Comparison of ENCODE assay signal across 8 cellular contexts in genomic region chr1:84782311-84782771, GRCh38.
DNase-seq lines count a peak whose midpoint lies in the region; ATAC-seq and TF ChIP-seq lines count a peak whose summit lies in the region.

No MANE protein-coding gene starts in this region.

- peak; percentile 71 for ATAC-seq in GM21528 (IDR thresholded peaks at IDR 0.05; ENCODE audit: low FRiP score, unreplicated experiment)

- H3K4me3 ChIP-seq in ascending aorta (peak overlapping the region in 1 of 2 donors; percentile 19), sigmoid colon (no peak overlapping the region)

- H3K4me3 Mint-ChIP-seq in Calu3 (ENCODE audit: low read depth, unreplicated experiment) = peak overlapping the region; percentile 73

- no peaks in the 10 kb centered on the region for H3K36me3 ChIP-seq in KOPT-K1 (ENCODE audit: insufficient read depth, low read length)
- H3K36me3 ChIP-seq in ascending aorta = no peaks in the 10 kb centered on the region
- H3K36me3 ChIP-seq in sigmoid colon = no peaks in the 10 kb centered on the region

- DNase-seq in Calu3 = peak; percentile 92
- peak; percentile 80 for DNase-seq in T-helper 9 cell
- peak in 1 of 2 donors; percentile 72 for DNase-seq in ascending aorta (ENCODE audit: low spot score in 2 of 2)
- DNase-seq in iPS-NIHi7 (ENCODE audit: extremely low spot score) = peak; percentile 92
- DNase-seq in stimulated activated CD4-positive, alpha-beta T cell treated with anti-CD3 and anti-CD28 coated beads, Interleukin-4, amount 100 ng/mL, for 4 hours = peak; percentile 66 to 79
- DNase-seq in sigmoid colon = no peak

- BruUV-seq in Calu3 (replicated peaks; lab: Mats Ljungman, UMichigan) = no TSS peak

- WGBS in sigmoid colon, 2 donors = 50 to 53% methylated on average over 13 of the region's 13 CpGs

- H3K36me3 Mint-ChIP-seq in Calu3 (ENCODE audit: insufficient read depth, unreplicated experiment) = no peaks in the 10 kb centered on the region

- H3K27ac ChIP-seq in KOPT-K1 (ENCODE audit: low read depth, low read length, poor library complexity, severe bottlenecking) (peak overlapping the region; percentile 39), ascending aorta (no peak overlapping the region), sigmoid colon (no peak overlapping the region)

- H3K4me1 ChIP-seq in ascending aorta (no peaks in the 10 kb centered on the region), sigmoid colon (peaks cover 0 to 20% (median 17%) of the 10 kb centered on the region in 4 donors)

- no peaks in the 10 kb centered on the region for H3K27me3 Mint-ChIP-seq in Calu3 (ENCODE audit: unreplicated experiment)

- H3K9me3 Mint-ChIP-seq in Calu3 (ENCODE audit: low read depth, unreplicated experiment) = no peaks in the 10 kb centered on the region

- intact Hi-C loops in Calu3 (cut with micrococcal nuclease; ENCODE audit: unreplicated experiment) (loop anchor here (1.0 to 5.0 kb wide), 2 partner anchors 110 to 154 kb away; partner anchors contain the start of gene LPAR3), ascending aorta (cut with DNase I) (no loop called here), sigmoid colon (cut with DNase I) (no loop called here)

- peak overlapping the region; percentile 45 for H3K27ac Mint-ChIP-seq in Calu3 (ENCODE audit: unreplicated experiment)

- H3K9me3 ChIP-seq in KOPT-K1 (ENCODE audit: insufficient read depth, low read length, poor library complexity, severe bottlenecking) (no peaks in the 10 kb centered on the region), ascending aorta (no peaks in the 10 kb centered on the region), sigmoid colon (no peaks in the 10 kb centered on the region)

- H3K27me3 ChIP-seq in ascending aorta (no peaks in the 10 kb centered on the region), sigmoid colon (no peaks in the 10 kb centered on the region)

- no peak for TF ChIP-seq POLR2A in sigmoid colon (IDR thresholded peaks at IDR 0.05)

- CTCF ChIA-PET in Calu3 (lab: Charles Lee) = interaction anchor here (0.6 to 1.6 kb wide), 17 partner anchors 10 to 276 kb away, joined by 3 to 17 read pairs (median 3); partner anchors contain the start of genes LPAR3 and SPATA1

- TF ChIP-seq CTCF in Calu3 (IDR thresholded peaks at IDR 0.05; ENCODE audit: unreplicated experiment) (peak; percentile 91), ascending aorta (IDR thresholded peaks at IDR 0.05) (peak in 2 of 3 experiments; percentile 50 to 55), sigmoid colon (IDR thresholded peaks at IDR 0.05) (no peak)

- H3K4me1 Mint-ChIP-seq in Calu3 (ENCODE audit: low read depth, unreplicated experiment) = peaks cover 6% of the 10 kb centered on the region

- TF ChIP-seq EP300 in sigmoid colon (IDR thresholded peaks at IDR 0.05) = no peak

Comparison
In these comparisons a context has a peak if more than half of its experiments do, and no peak if none do; other contexts are left out.
1. CTCF ChIP-seq: peak in Calu3 (single experiment) and ascending aorta (2 of 3); none in sigmoid colon (0 of 4).